23 cellular contexts compared by ENCODE assay signal in genomic region chr17:79138826-79139225, GRCh38.
"Had no signal": no experiment of that assay in that cellular context is flagged by ENCODE, and none has a peak within 500 bp of the region (broad histone marks: within the 10 kb centered on the region; RNA-seq: fewer than 3 reads in every experiment).

No MANE protein-coding gene starts in this region.

- H3K27ac ChIP-seq: left ventricle myocardium inferior, ovary, right atrium auricular region, skin epidermis, stomach, thoracic aorta, tibial artery, uterus had no signal

- DNase-seq: hypothalamus; immature natural killer cell; kidney; left ventricle myocardium inferior; mesendoderm; naive B cell; natural killer cell; ovary; stimulated activated CD4-positive, alpha-beta T cell treated with anti-CD3 and anti-CD28 coated beads, Interleukin-12 subunit alpha, Interleukin-12 subunit beta, amount 100 ng/mL, for 4 hours; stimulated activated CD4-positive, alpha-beta T cell treated with anti-CD3 and anti-CD28 coated beads, Interleukin-15, amount 100 ng/mL, for 24 hours; stimulated activated CD4-positive, alpha-beta T cell treated with anti-CD3 and anti-CD28 coated beads, Interleukin-2, amount 100 ng/mL, for 24 hours; stimulated activated CD4-positive, alpha-beta T cell treated with anti-CD3 and anti-CD28 coated beads, Interleukin-4, amount 100 ng/mL, for 1 hour; stimulated activated naive B cell treated with anti-CD40 and anti-IgM and Interleukin-4, amounts not matched to agents 10 μg/mL and 1 μg/mL and 100 μg/mL, for 72 hours; stimulated activated naive CD8-positive, alpha-beta T cell treated with anti-CD3 and anti-CD28 coated beads, Interleukin-15, Interleukin-2, amounts not matched to agents 100 U/mL and 50 U/mL, for 24 hours; stomach; tibial artery; uterus had no signal

- ATAC-seq: sciatic nerve; stimulated activated naive B cell treated with anti-CD40 and anti-IgM and Interleukin-4, amounts not matched to agents 10 μg/mL and 1 μg/mL and 100 μg/mL, for 72 hours; stimulated activated naive CD8-positive, alpha-beta T cell treated with anti-CD3 and anti-CD28 coated beads, Interleukin-15, Interleukin-2, amounts not matched to agents 100 U/mL and 50 U/mL, for 24 hours had no signal

- H3K4me1 ChIP-seq: tibial artery, uterus had no signal

- H3K27me3 ChIP-seq: ovary, uterus had no signal

- H3K9me3 ChIP-seq: left ventricle myocardium inferior, ovary, right atrium auricular region, stomach, thoracic aorta, tibial artery, uterus had no signal

- FAIRE-seq: islet of Langerhans, kidney had no signal

- H3K36me3 ChIP-seq: left ventricle myocardium inferior, ovary, right atrium auricular region, stomach, thoracic aorta, tibial artery, uterus had no signal

- H3K4me3 ChIP-seq: left ventricle myocardium inferior, lung, ovary, right atrium auricular region, skin epidermis, stomach, thoracic aorta, tibial artery, uterus had no signal
